Comparison of ENCODE assay signal across 7 cellular contexts in genomic region chr2:233867993-233868532, GRCh38.
A peak's percentile ranks its signal among the peaks of the same experiment; 100 is the strongest.
DNase-seq lines count a peak whose midpoint lies in the region; ATAC-seq, FAIRE-seq and TF ChIP-seq lines count a peak whose summit lies in the region.

Gene MSL3B, minus strand, starts transcription at chr2:233868386.

- H3K9me3 ChIP-seq in astrocyte (ENCODE audit: insufficient read depth, low read depth, low read length) (no peaks in the 10 kb centered on the region), iPS-18a (ENCODE audit: control insufficient read depth, low read depth, low read length) (no peaks in the 10 kb centered on the region)

- peaks cover 5% of the 10 kb centered on the region for H3K36me3 Mint-ChIP-seq in astrocyte (ENCODE audit: low read depth, unreplicated experiment)

- H3K27me3 Mint-ChIP-seq in astrocyte (ENCODE audit: low read depth, unreplicated experiment), result peaks cover 5% of the 10 kb centered on the region

- peak within 1 kb of the TSS; percentile 86 for H3K4me2 ChIP-seq in astrocyte (ENCODE audit: low read length)

- H4K20me1 ChIP-seq in astrocyte (ENCODE audit: insufficient read depth, low read length), result no peaks in the 10 kb centered on the region

- H3K36me3 ChIP-seq in astrocyte (ENCODE audit: insufficient read depth, low read length) (peaks cover 6% of the 10 kb centered on the region), iPS-18a (ENCODE audit: control insufficient read depth, low read depth, low read length) (peaks cover 4% of the 10 kb centered on the region)

- DNase-seq in HK-2 (ENCODE audit: unreplicated experiment) (peak; percentile 63), T follicular helper cell (ENCODE audit: low read depth) (peak; percentile 33), astrocyte (ENCODE audit: low read depth) (peak; percentile 14)
- peak; percentile 13 to 41 (median 36) for DNase-seq in stimulated activated CD4-positive, alpha-beta T cell treated with anti-CD3 and anti-CD28 coated beads, Interleukin-1b, Interleukin-23, amount 100 ng/mL, for 24 hours (ENCODE audit: low read depth in 4 of 4, low spot score in 1 of 4)

- H3K27ac Mint-ChIP-seq in astrocyte (ENCODE audit: unreplicated experiment), result peak within 1 kb of the TSS; percentile 93

- peak within 1 kb of the TSS; percentile 89 for H3K4me3 Mint-ChIP-seq in astrocyte (ENCODE audit: unreplicated experiment)

- peak within 1 kb of the TSS; percentile 72 for H3K4me3 ChIP-seq in astrocyte (ENCODE audit: insufficient read depth, low read depth, low read length)
- peak within 1 kb of the TSS; percentile 89 for H3K4me3 ChIP-seq in iPS-18a (ENCODE audit: low read length)

- peak; percentile 69 for ATAC-seq in GM18858 (IDR thresholded peaks at IDR 0.05; ENCODE audit: unreplicated experiment)
- ATAC-seq in HG03439 (IDR thresholded peaks at IDR 0.05; ENCODE audit: unreplicated experiment), result no peak

- no peaks in the 10 kb centered on the region for H3K4me1 Mint-ChIP-seq in astrocyte (ENCODE audit: low read depth, unreplicated experiment)

- H3K4me1 ChIP-seq in astrocyte (ENCODE audit: insufficient read depth, low read length) (peaks cover 3% of the 10 kb centered on the region), iPS-18a (ENCODE audit: control insufficient read depth, low read depth, low read length) (no peaks in the 10 kb centered on the region)

- no peaks in the 10 kb centered on the region for H3K79me2 ChIP-seq in astrocyte (ENCODE audit: insufficient read depth, low read length)

- no peak for TF ChIP-seq CTCF in astrocyte (IDR thresholded peaks at IDR 0.05; ENCODE audit: insufficient read depth, low read depth, low read length)

- H3K27ac ChIP-seq in astrocyte (ENCODE audit: low read depth, low read length) (peak within 1 kb of the TSS; percentile 69), iPS-18a (ENCODE audit: low read length) (peak within 1 kb of the TSS; percentile 59)

- FAIRE-seq in astrocyte (lab: Jason Lieb, UNC), result no peak

- peaks cover 2% of the 10 kb centered on the region for H3K27me3 ChIP-seq in astrocyte (ENCODE audit: insufficient read depth, low read length)
- peaks cover 25% of the 10 kb centered on the region for H3K27me3 ChIP-seq in iPS-18a (ENCODE audit: control insufficient read depth, insufficient read depth, low read length)

- H3K9me3 Mint-ChIP-seq in astrocyte (ENCODE audit: unreplicated experiment), result peaks cover 17% of the 10 kb centered on the region

- H3K9ac ChIP-seq in astrocyte (ENCODE audit: low read length), result peak within 1 kb of the TSS; percentile 80
- H3K9ac ChIP-seq in iPS-18a (ENCODE audit: low read length), result peak within 1 kb of the TSS; percentile 72

- H2AFZ ChIP-seq in astrocyte (ENCODE audit: low read depth, low read length), result peak within 1 kb of the TSS; percentile 90
